In genomic region chrX:16312761-16313623, GRCh38 we compare ENCODE assay signal across 16 cellular contexts.
A peak's percentile ranks its signal among the peaks of the same experiment; 100 is the strongest.
DNase-seq lines count a peak whose midpoint lies in the region; ATAC-seq and TF ChIP-seq lines count a peak whose summit lies in the region.
"Had no signal": no experiment of that assay in that cellular context is flagged by ENCODE, and none has a peak within 500 bp of the region (broad histone marks: within the 10 kb centered on the region; RNA-seq: fewer than 3 reads in every experiment).

No MANE protein-coding gene starts in this region.

- H3K9me3 ChIP-seq in HUES6 (ENCODE audit: control insufficient read depth, insufficient read depth, low read depth, low read length) = no peaks in the 10 kb centered on the region
- no peaks in the 10 kb centered on the region for H3K9me3 ChIP-seq in endodermal cell (ENCODE audit: control insufficient read depth, low read length)
- H3K9me3 ChIP-seq: A549, BE2C had no signal

- H3K27ac Mint-ChIP-seq in endodermal cell = peak overlapping the region; percentile 62
- H3K27ac Mint-ChIP-seq in stimulated activated naive B cell treated with anti-CD40 and anti-IgM and Interleukin-4, amounts not matched to agents 10 μg/mL and 1 μg/mL and 100 μg/mL, for 72 hours = no peak overlapping the region
- H3K27ac Mint-ChIP-seq in activated T-cell treated with anti-CD3 and anti-CD28 coated beads, Interleukin-2, amount 50 U/mL, for 72 hours = no peak overlapping the region
- H3K27ac Mint-ChIP-seq: CD4-positive, alpha-beta memory T cell; IgD-negative memory B cell had no signal

- H3K4me3 ChIP-seq in HUES6 (ENCODE audit: low read depth, low read length) (no peak overlapping the region), endodermal cell (ENCODE audit: low read length) (no peak overlapping the region)
- H3K4me3 ChIP-seq: A549 had no signal

- ATAC-seq in stimulated activated naive B cell treated with anti-CD40 and anti-IgM and Interleukin-4, amounts not matched to agents 10 μg/mL and 1 μg/mL and 100 μg/mL, for 72 hours (replicated peaks) = no peak
- ATAC-seq in activated T-cell treated with anti-CD3 and anti-CD28 coated beads, Interleukin-2, amount 50 U/mL, for 72 hours (replicated peaks in 1 of 2) = no peak
- ATAC-seq: A549, HCT116 had no signal

- H3K36me3 ChIP-seq in HUES6 (ENCODE audit: control insufficient read depth, insufficient read depth, low read length) (no peaks in the 10 kb centered on the region), endodermal cell (ENCODE audit: control insufficient read depth, insufficient read depth, low read length) (no peaks in the 10 kb centered on the region)
- H3K36me3 ChIP-seq: BE2C had no signal

- H3K9ac ChIP-seq in HUES6 (ENCODE audit: low read length) (peak overlapping the region; percentile 52), endodermal cell (ENCODE audit: extremely low read depth, low read length, poor library complexity, severe bottlenecking) (no peak overlapping the region)

- 54 to 57% methylated on average over 2 to 8 of the region's 13 CpGs for WGBS in endodermal cell (ENCODE audit: insufficient coverage in 1 of 2, insufficient read length in 1 of 2), 2 experiments

- H3K4me1 ChIP-seq in HUES6 (ENCODE audit: control insufficient read depth, insufficient read depth, low read length) = peaks cover 53% of the 10 kb centered on the region
- no peaks in the 10 kb centered on the region for H3K4me1 ChIP-seq in endodermal cell (ENCODE audit: control insufficient read depth, insufficient read depth, low read length)
- H3K4me1 ChIP-seq: A549, BE2C had no signal

- no peak overlapping the region for H3K4me3 Mint-ChIP-seq in endodermal cell
- no peak overlapping the region for H3K4me3 Mint-ChIP-seq in stimulated activated naive B cell treated with anti-CD40 and anti-IgM and Interleukin-4, amounts not matched to agents 10 μg/mL and 1 μg/mL and 100 μg/mL, for 72 hours
- no peak overlapping the region for H3K4me3 Mint-ChIP-seq in activated T-cell treated with anti-CD3 and anti-CD28 coated beads, Interleukin-2, amount 50 U/mL, for 72 hours
- H3K4me3 Mint-ChIP-seq: CD4-positive, alpha-beta memory T cell; IgD-negative memory B cell had no signal

- peaks cover under 1% of the 10 kb centered on the region for H3K9me3 Mint-ChIP-seq in endodermal cell
- no peaks in the 10 kb centered on the region for H3K9me3 Mint-ChIP-seq in stimulated activated naive B cell treated with anti-CD40 and anti-IgM and Interleukin-4, amounts not matched to agents 10 μg/mL and 1 μg/mL and 100 μg/mL, for 72 hours
- H3K9me3 Mint-ChIP-seq in activated T-cell treated with anti-CD3 and anti-CD28 coated beads, Interleukin-2, amount 50 U/mL, for 72 hours = no peaks in the 10 kb centered on the region

- H3K27me3 ChIP-seq in HUES6 (ENCODE audit: control insufficient read depth, insufficient read depth, low read length) = no peaks in the 10 kb centered on the region
- no peaks in the 10 kb centered on the region for H3K27me3 ChIP-seq in endodermal cell (ENCODE audit: control insufficient read depth, insufficient read depth, low read length, poor library complexity, severe bottlenecking)
- H3K27me3 ChIP-seq: BE2C had no signal

- DNase-seq in endodermal cell (peak; percentile 69), iPS-NIHi11 (ENCODE audit: low spot score) (peak; percentile 14), GM03348 (ENCODE audit: low spot score) (no peak)
- DNase-seq in stimulated activated naive B cell treated with anti-CD40 and anti-IgM and Interleukin-4, amounts not matched to agents 10 μg/mL and 1 μg/mL and 100 μg/mL, for 72 hours = no peak
- DNase-seq in activated T-cell treated with anti-CD3 and anti-CD28 coated beads, Interleukin-2, amount 50 U/mL, for 72 hours = no peak
- DNase-seq in activated T-cell treated with anti-CD3 and anti-CD28 coated beads, Interleukin-2, amount 50 U/mL, for 1 hour = no peak
- DNase-seq: BE2C; CD4-positive, alpha-beta memory T cell; DMS79; GOT3 had no signal

- H3K4me1 Mint-ChIP-seq in endodermal cell = peaks cover 61% of the 10 kb centered on the region
- no peaks in the 10 kb centered on the region for H3K4me1 Mint-ChIP-seq in stimulated activated naive B cell treated with anti-CD40 and anti-IgM and Interleukin-4, amounts not matched to agents 10 μg/mL and 1 μg/mL and 100 μg/mL, for 72 hours
- H3K4me1 Mint-ChIP-seq in activated T-cell treated with anti-CD3 and anti-CD28 coated beads, Interleukin-2, amount 50 U/mL, for 72 hours (ENCODE audit: low read depth) = no peaks in the 10 kb centered on the region
- H3K4me1 Mint-ChIP-seq: CD4-positive, alpha-beta memory T cell had no signal

- no peak for TF ChIP-seq CTCF in endodermal cell (conservative IDR thresholded peaks at IDR 0.05)

- peak overlapping the region; percentile 84 for H3K27ac ChIP-seq in HUES6 (ENCODE audit: low read depth, low read length)
- H3K27ac ChIP-seq in endodermal cell (ENCODE audit: low read depth, low read length) = no peak overlapping the region
- H3K27ac ChIP-seq: A549, C4-2B, HL-60 had no signal

- H3K36me3 Mint-ChIP-seq in endodermal cell (ENCODE audit: low read depth) = peaks cover 17% of the 10 kb centered on the region
- no peaks in the 10 kb centered on the region for H3K36me3 Mint-ChIP-seq in stimulated activated naive B cell treated with anti-CD40 and anti-IgM and Interleukin-4, amounts not matched to agents 10 μg/mL and 1 μg/mL and 100 μg/mL, for 72 hours
- H3K36me3 Mint-ChIP-seq in activated T-cell treated with anti-CD3 and anti-CD28 coated beads, Interleukin-2, amount 50 U/mL, for 72 hours (ENCODE audit: insufficient read depth in 2 of 2) = no peaks in the 10 kb centered on the region
- H3K36me3 Mint-ChIP-seq: CD4-positive, alpha-beta memory T cell had no signal

- H3K27me3 Mint-ChIP-seq in endodermal cell (ENCODE audit: insufficient read depth) = no peaks in the 10 kb centered on the region
- peaks cover 11 to 31% of the 10 kb centered on the region in 2 donors for H3K27me3 Mint-ChIP-seq in stimulated activated naive B cell treated with anti-CD40 and anti-IgM and Interleukin-4, amounts not matched to agents 10 μg/mL and 1 μg/mL and 100 μg/mL, for 72 hours
- H3K27me3 Mint-ChIP-seq in activated T-cell treated with anti-CD3 and anti-CD28 coated beads, Interleukin-2, amount 50 U/mL, for 72 hours (ENCODE audit: low read depth) = peaks cover 33% of the 10 kb centered on the region

Comparison
In these comparisons a context has a peak if more than half of its experiments do, and no peak if none do; other contexts are left out.
1. DNase-seq: peak in endodermal cell (single experiment) and iPS-NIHi11 (single experiment); none in GM03348 (single experiment), stimulated activated naive B cell treated with anti-CD40 and anti-IgM and Interleukin-4, amounts not matched to agents 10 μg/mL and 1 μg/mL and 100 μg/mL, for 72 hours (single experiment), activated T-cell treated with anti-CD3 and anti-CD28 coated beads, Interleukin-2, amount 50 U/mL, for 72 hours (0 of 2) and activated T-cell treated with anti-CD3 and anti-CD28 coated beads, Interleukin-2, amount 50 U/mL, for 1 hour (single experiment).